ENCODE assay signal across 1 cellular context in genomic region chr10:132334883-132335188, GRCh38.
TF ChIP-seq lines count a peak whose summit lies in the region.

No MANE protein-coding gene starts in this region.

TF ChIP-seq in GM12878, 131 proteins besides CTCF, POLR2A, EP300 and RAD21:
- TF ChIP-seq CBX5 (IDR thresholded peaks at IDR 0.05; ENCODE audit: low read depth): no peak
- TF ChIP-seq JUND (IDR thresholded peaks at IDR 0.05; ENCODE audit: low read depth, low read length): no peak
- TF ChIP-seq CREM (IDR thresholded peaks at IDR 0.05; ENCODE audit: low read depth): no peak
- TF ChIP-seq BRCA1 (IDR thresholded peaks at IDR 0.05; ENCODE audit: low read depth, low read length): no peak
- TF ChIP-seq ZZZ3 (IDR thresholded peaks at IDR 0.05; ENCODE audit: control insufficient read depth, insufficient read length, low read depth): no peak
- TF ChIP-seq MYB (IDR thresholded peaks at IDR 0.05; ENCODE audit: borderline replicate concordance, low read depth, low read length): no peak
- TF ChIP-seq HSF1 (IDR thresholded peaks at IDR 0.05; ENCODE audit: low read depth, low read length): no peak
- TF ChIP-seq ETV6 (conservative IDR thresholded peaks at IDR 0.05 in 1 of 2, IDR thresholded peaks at IDR 0.05 in 1 of 2; ENCODE audit: borderline replicate concordance in 1 of 2, low read depth in 1 of 2): no peak
- no peak for TF ChIP-seq KAT2A (conservative IDR thresholded peaks at IDR 0.05; ENCODE audit: control insufficient read depth, low read depth, low read length)
- no peak for TF ChIP-seq NKRF (conservative IDR thresholded peaks at IDR 0.05)
- no peak for TF ChIP-seq EZH2 (IDR thresholded peaks at IDR 0.05; ENCODE audit: borderline replicate concordance, control insufficient read depth, low read depth, low read length)
- no peak for TF ChIP-seq BCL11A (IDR thresholded peaks at IDR 0.05; ENCODE audit: low read depth, low read length)
- no peak for TF ChIP-seq RBBP5 (conservative IDR thresholded peaks at IDR 0.05)
